24 cellular contexts compared by ENCODE assay signal in the genomic region with DNA sequence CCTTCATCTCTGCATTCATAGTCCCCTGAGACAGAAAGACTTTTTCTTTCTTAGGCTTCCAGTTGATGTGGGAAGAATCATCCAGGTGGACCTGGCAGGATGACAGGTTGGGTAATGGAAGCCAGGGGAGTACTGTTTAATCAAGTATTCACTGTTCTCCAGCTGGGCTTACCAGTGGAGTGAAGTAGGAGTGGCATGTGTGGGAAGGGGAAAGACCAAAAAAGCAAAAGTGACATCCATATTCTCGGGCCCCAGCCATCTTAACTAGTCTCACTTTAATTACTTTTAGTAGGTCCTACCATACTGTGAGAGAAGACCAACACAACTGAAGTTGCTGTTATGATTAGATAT. TPM values are rescaled to one million over a fixed set of nuclear protein-coding genes. Genes with fewer than 3 reads are reported as not detected.
DNase-seq lines count a peak whose midpoint lies in the region; ATAC-seq lines count a peak whose summit lies in the region.
"Had no signal": no experiment of that assay in that cellular context is flagged by ENCODE, and none has a peak within 500 bp of the region (broad histone marks: within the 10 kb centered on the region; RNA-seq: fewer than 3 reads in every experiment).

No MANE protein-coding gene starts in this region.

- no peaks in the 10 kb centered on the region for H3K36me3 Mint-ChIP-seq in T-cell
- peaks cover 18% of the 10 kb centered on the region for H3K36me3 Mint-ChIP-seq in memory B cell
- H3K36me3 Mint-ChIP-seq: mesothelial cell of epicardium had no signal

- DNase-seq in NOMO-1 treated with dmso at 0.1 percent for 144 hours (lab: John Stamatoyannopoulos, UW; ENCODE audit: unreplicated experiment) = peak; percentile 39
- no peak for DNase-seq in NOMO-1 (lab: John Stamatoyannopoulos, UW; ENCODE audit: unreplicated experiment in 2 of 2)
- peak; percentile 89 for DNase-seq in KBM-7
- DNase-seq in T-cell = no peak
- DNase-seq in memory B cell (ENCODE audit: low spot score in 2 of 2) = no peak
- DNase-seq in SHP77 treated with DMSO at 0.1 percent for 48 hours (lab: John Stamatoyannopoulos, UW) = no peak
- DNase-seq: 8988T; BE2C; effector CD8-positive, alpha-beta T cell; foreskin keratinocyte; left lung; MG63; NCI-H526; pancreas; right cardiac atrium; SJCRH30; T-helper 17 cell; upper lobe of left lung had no signal

- peaks cover 47 to 73% (median 58%) of the 10 kb centered on the region in 3 donors for H3K4me1 Mint-ChIP-seq in T-cell
- peaks cover 56% of the 10 kb centered on the region for H3K4me1 Mint-ChIP-seq in memory B cell
- H3K4me1 Mint-ChIP-seq: nephron had no signal

- peak overlapping the region in 1 of 3 donors; percentile 47 for H3K4me3 Mint-ChIP-seq in T-cell
- H3K4me3 Mint-ChIP-seq in memory B cell = no peak overlapping the region
- H3K4me3 Mint-ChIP-seq: mesothelial cell of epicardium, nephron, T-helper 17 cell had no signal

- H3K27ac Mint-ChIP-seq in T-cell (peak overlapping the region; percentile 85 to 88), memory B cell (peak overlapping the region; percentile 93)
- H3K27ac Mint-ChIP-seq: activated T-helper 2 cell treated with anti-CD3 and anti-CD28 coated beads, Interferon-gamma antibody, Interleukin-2, Interleukin-4, amounts not matched to agents 10 μg/mL and 5 μg/mL and 100 μg/mL, durations not matched to agents 14 hours and 24 hours and 36 hours; mesothelial cell of epicardium; nephron had no signal

- in situ Hi-C loops in KBM-7 (cut with MboI; ENCODE audit: low pct_unique_long_range_greater_than_20kb, low sequenced_read_pairs) = loop anchor here (25.0 kb wide), 1 partner anchor 434 kb away; no protein-coding TSS in a partner anchor

- POLR2A ChIA-PET in T-cell (lab: Charles Lee) = interaction anchor here in 1 of 2 donors (0.6 kb wide), 2 partner anchors 33 to 99 kb away, joined by 3 to 4 read pairs; no protein-coding TSS in a partner anchor

- H3K27me3 Mint-ChIP-seq in T-cell (peaks cover 0 to 10% of the 10 kb centered on the region in 2 donors), memory B cell (no peaks in the 10 kb centered on the region)
- H3K27me3 Mint-ChIP-seq: T-helper 17 cell had no signal

- H3K9me3 Mint-ChIP-seq in T-cell (no peaks in the 10 kb centered on the region), memory B cell (no peaks in the 10 kb centered on the region)
- H3K9me3 Mint-ChIP-seq: activated T-helper 2 cell treated with anti-CD3 and anti-CD28 coated beads, Interferon-gamma antibody, Interleukin-2, Interleukin-4, amounts not matched to agents 10 μg/mL and 5 μg/mL and 100 μg/mL, durations not matched to agents 14 hours and 24 hours and 36 hours had no signal

- CTCF ChIA-PET in T-cell (lab: Charles Lee) = no interaction called here

- ATAC-seq in T-cell (replicated peaks in 1 of 4) (no peak), memory B cell (ENCODE audit: low read depth) (no peak), GM21367 (IDR thresholded peaks at IDR 0.05; ENCODE audit: unreplicated experiment) (no peak), HG03520 (IDR thresholded peaks at IDR 0.05; ENCODE audit: unreplicated experiment) (no peak)
- ATAC-seq: foreskin keratinocyte, pancreas, T-helper 17 cell had no signal

RNA-seq across cellular contexts. Expression of gene VSIG4, which starts 18.5 kb away (rescaled TPM):
- under 1 TPM in 4 of 5 donors, not detected in 1; 0.18 to 0.54 (median 0.45) TPM for total RNA-seq in T-cell
- total RNA-seq: activated T-helper 2 cell treated with anti-CD3 and anti-CD28 coated beads, Interferon-gamma antibody, Interleukin-2, Interleukin-4, amounts not matched to agents 10 μg/mL and 5 μg/mL and 100 μg/mL, durations not matched to agents 14 hours and 24 hours and 36 hours; foreskin keratinocyte; H4; mesothelial cell of epicardium; SJCRH30 had no signal

Comparison
In these comparisons a context has a peak if more than half of its experiments do, and no peak if none do; other contexts are left out.
1. DNase-seq: peak in NOMO-1 treated with dmso at 0.1 percent for 144 hours (single experiment) and KBM-7 (single experiment); none in NOMO-1 (0 of 2), T-cell (0 of 34), memory B cell (0 of 2) and SHP77 treated with DMSO at 0.1 percent for 48 hours (single experiment).